In genomic region chr12:106070147-106070546, GRCh38 we compare ENCODE assay signal across 20 cellular contexts.
"Had no signal": no experiment of that assay in that cellular context is flagged by ENCODE, and none has a peak within 500 bp of the region (broad histone marks: within the 10 kb centered on the region; RNA-seq: fewer than 3 reads in every experiment).

No MANE protein-coding gene starts in this region.

- DNase-seq: activated B cell treated with CpG ODN at 0.5 μM for 24 hours; activated CD4-positive, alpha-beta T cell treated with anti-CD3 and anti-CD28 coated beads, Interleukin-2, amount 50 U/mL, for 1 hour; activated CD8-positive, alpha-beta T cell treated with anti-CD3 and anti-CD28 coated beads for 36 hours; activated gamma-delta T cell treated with Interleukin-2 at 50 U/mL for 16 hours; activated naive CD8-positive, alpha-beta T cell treated with anti-CD3 and anti-CD28 coated beads, Interleukin-2, amount 50 U/mL, for 24 hours; activated T-cell treated with anti-CD3 and anti-CD28 coated beads, Interleukin-2, amount 50 U/mL, for 4 hours; effector memory CD8-positive, alpha-beta T cell; foreskin fibroblast; hypothalamus; kidney glomerular epithelial cell; mucosa of descending colon; posterior cingulate gyrus; right cardiac atrium; stimulated activated CD4-positive, alpha-beta T cell treated with anti-CD3 and anti-CD28 coated beads, Interleukin-2, amount 100 ng/mL, for 48 hours; stimulated activated naive CD8-positive, alpha-beta T cell treated with anti-CD3 and anti-CD28 coated beads, Interleukin-15, Interleukin-2, amounts not matched to agents 100 U/mL and 50 U/mL, for 24 hours; T-helper 1 cell; testis; upper lobe of left lung had no signal

- H3K27me3 ChIP-seq: heart left ventricle, testis, upper lobe of left lung had no signal

- H3K4me3 ChIP-seq: heart left ventricle, lung, mucosa of descending colon, testis, upper lobe of left lung had no signal

- H3K27ac ChIP-seq: heart left ventricle, testis had no signal

- H3K9me3 ChIP-seq: heart left ventricle, mucosa of descending colon, testis, upper lobe of left lung had no signal

- H3K4me1 ChIP-seq: testis had no signal
